27 cellular contexts compared by ENCODE assay signal in the genomic region with DNA sequence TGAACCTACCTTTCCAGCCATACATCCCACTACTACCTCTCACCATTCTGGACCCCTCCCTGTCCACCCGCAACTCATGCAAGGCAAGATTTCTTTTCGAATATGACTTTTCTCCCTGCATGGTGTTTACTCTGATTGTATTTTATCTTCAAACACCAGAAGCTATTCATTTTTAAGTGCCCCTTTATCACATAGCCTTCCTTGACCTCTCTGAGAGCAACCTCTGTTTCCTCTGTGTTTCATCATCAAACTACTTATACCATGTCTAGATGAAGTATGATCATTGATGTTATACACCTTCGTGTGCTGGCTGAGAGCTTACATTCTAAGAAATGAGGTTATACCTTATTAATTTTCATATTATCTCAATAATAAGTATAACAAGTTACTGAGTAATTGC.
"Had no signal": no experiment of that assay in that cellular context is flagged by ENCODE, and none has a peak within 500 bp of the region (broad histone marks: within the 10 kb centered on the region; RNA-seq: fewer than 3 reads in every experiment).

No MANE protein-coding gene starts in this region.

- ATAC-seq: stimulated activated effector memory CD8-positive, alpha-beta T cell treated with anti-CD3 and anti-CD28 coated beads, Interleukin-12 subunit alpha, Interleukin-12 subunit beta, amount 100 ng/mL, for 72 hours; stimulated activated memory B cell treated with anti-CD40 and anti-IgM and Interleukin-4, amounts not matched to agents 10 μg/mL and 1 μg/mL and 100 μg/mL, for 72 hours; stimulated activated naive B cell treated with anti-CD40 and anti-IgM and Interleukin-4, amounts not matched to agents 10 μg/mL and 1 μg/mL and 100 μg/mL, for 72 hours; stimulated activated naive CD8-positive, alpha-beta T cell treated with anti-CD3 and anti-CD28 coated beads, Interleukin-15, amount 100 ng/mL, for 72 hours; stimulated activated naive CD8-positive, alpha-beta T cell treated with anti-CD3 and anti-CD28 coated beads, Interleukin-15, Interleukin-2, amounts not matched to agents 100 U/mL and 50 U/mL, for 24 hours; upper lobe of right lung had no signal

- DNase-seq: stimulated activated CD4-positive, alpha-beta T cell treated with anti-CD3 and anti-CD28 coated beads, Interleukin-2, amount 100 ng/mL, for 48 hours; stimulated activated CD4-positive, alpha-beta T cell treated with anti-CD3 and anti-CD28 coated beads, Interleukin-4, amount 100 ng/mL, for 1 hour; stimulated activated CD4-positive, alpha-beta T cell treated with anti-CD3 and anti-CD28 coated beads, Interleukin-4, amount 100 ng/mL, for 24 hours; stimulated activated CD4-positive, alpha-beta T cell treated with anti-CD3 and anti-CD28 coated beads, Interleukin-4, amount 100 ng/mL, for 4 hours; stimulated activated CD8-positive, alpha-beta memory T cell treated with anti-CD3 and anti-CD28 coated beads, Interleukin-4, amount 100 ng/mL, for 48 hours; stimulated activated naive B cell treated with anti-CD40 and anti-IgM and Interleukin-4, amounts not matched to agents 10 μg/mL and 1 μg/mL and 100 μg/mL, for 72 hours; stimulated activated naive CD4-positive, alpha-beta T cell; stimulated activated naive CD4-positive, alpha-beta T cell treated with Interleukin-2 at 50 U/mL for 16 hours; stimulated activated naive CD8-positive, alpha-beta T cell treated with anti-CD3 and anti-CD28 coated beads, Interleukin-15, amount 100 ng/mL, for 72 hours; stimulated activated naive CD8-positive, alpha-beta T cell treated with anti-CD3 and anti-CD28 coated beads, Interleukin-15, Interleukin-2, amounts not matched to agents 100 U/mL and 50 U/mL, for 24 hours; stomach; substantia nigra; testis; thyroid gland; tibial artery; transverse colon; trophoblast cell; upper lobe of left lung; upper lobe of right lung; uterus had no signal

- H3K4me1 ChIP-seq: testis, thyroid gland, tibial artery, transverse colon, upper lobe of left lung, upper lobe of right lung, uterus, vagina had no signal

- FAIRE-seq: urothelium cell line had no signal

- H3K27me3 ChIP-seq: testis, thyroid gland, upper lobe of left lung, uterus, vagina had no signal

- H3K36me3 ChIP-seq: stomach, suprapubic skin, thoracic aorta, thyroid gland, tibial artery, tibial nerve, transverse colon, upper lobe of left lung, upper lobe of right lung, uterus, vagina had no signal

- H3K4me3 ChIP-seq: stomach, suprapubic skin, testis, thoracic aorta, thyroid gland, tibial artery, tibial nerve, transverse colon, upper lobe of left lung, upper lobe of right lung, uterus, vagina had no signal

- H3K27ac ChIP-seq: stomach, suprapubic skin, testis, thoracic aorta, thyroid gland, tibial artery, tibial nerve, transverse colon, upper lobe of left lung, upper lobe of right lung, uterus, vagina had no signal

- H3K9me3 ChIP-seq: stomach, suprapubic skin, testis, thoracic aorta, thyroid gland, tibial artery, tibial nerve, transverse colon, upper lobe of left lung, upper lobe of right lung, uterus, vagina had no signal
